ENCODE assay signal across 21 cellular contexts in the genomic region with DNA sequence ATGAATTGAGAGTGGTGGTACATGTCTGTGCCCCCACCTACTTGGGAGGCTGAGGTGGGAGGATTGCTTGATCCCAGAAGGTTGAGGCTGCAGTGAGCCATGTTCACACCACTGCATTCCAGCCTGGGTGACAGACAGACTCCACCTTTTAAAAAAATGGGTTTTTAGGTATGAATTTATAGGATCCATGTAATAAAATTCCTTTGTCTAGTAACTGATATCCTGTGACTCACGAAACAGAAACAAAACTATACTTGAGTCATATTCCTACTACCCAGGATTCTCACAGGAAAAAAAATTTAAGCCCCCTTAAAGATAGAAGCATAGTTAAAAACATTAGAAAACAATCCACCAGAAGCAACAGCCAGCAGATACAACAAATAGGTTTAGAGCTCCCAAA. TPM values are rescaled to one million over a fixed set of nuclear protein-coding genes. Genes with fewer than 3 reads are reported as not detected.
DNase-seq lines count a peak whose midpoint lies in the region; ATAC-seq and TF ChIP-seq lines count a peak whose summit lies in the region.
"Had no signal": no experiment of that assay in that cellular context is flagged by ENCODE, and none has a peak within 500 bp of the region (broad histone marks: within the 10 kb centered on the region; RNA-seq: fewer than 3 reads in every experiment).

No MANE protein-coding gene starts in this region.

- no peaks in the 10 kb centered on the region for H3K4me1 ChIP-seq in foreskin keratinocyte
- no peaks in the 10 kb centered on the region for H3K4me1 ChIP-seq in transverse colon

- H3K27me3 ChIP-seq in AG04450 (ENCODE audit: control insufficient read depth, insufficient read depth, low read length) (no peaks in the 10 kb centered on the region), foreskin keratinocyte (no peaks in the 10 kb centered on the region), transverse colon (no peaks in the 10 kb centered on the region)

- POLR2A ChIA-PET in AG04450 (lab: Yijun Ruan, JAX), result interaction anchor here (1.5 kb wide), 1 partner anchor 11 kb away, joined by 4 read pairs; no protein-coding TSS in a partner anchor

- H3K27ac ChIP-seq in AG04450 (ENCODE audit: low read depth, low read length), result peak overlapping the region; percentile 39
- peak overlapping the region; percentile 68 for H3K27ac ChIP-seq in foreskin keratinocyte
- H3K27ac ChIP-seq in transverse colon, result no peak overlapping the region
- H3K27ac ChIP-seq: A549 had no signal

- H3K9me3 ChIP-seq in AG04450 (ENCODE audit: control insufficient read depth, insufficient read depth, low read length), result no peaks in the 10 kb centered on the region
- H3K9me3 ChIP-seq in transverse colon, result no peaks in the 10 kb centered on the region
- H3K9me3 ChIP-seq: A549 had no signal

- TF ChIP-seq EP300 in transverse colon (IDR thresholded peaks at IDR 0.05; ENCODE audit: low read depth), result no peak

- CTCF ChIA-PET in AG04450 (lab: Charles Lee), result interaction anchor here (1.0 kb wide), 1 partner anchor 200 kb away, joined by 3 read pairs; no protein-coding TSS in a partner anchor

- ATAC-seq in foreskin keratinocyte, result peak; percentile 70
- ATAC-seq in GM19397 (IDR thresholded peaks at IDR 0.05; ENCODE audit: unreplicated experiment), result no peak
- ATAC-seq in left colon, result no peak
- ATAC-seq: A549; natural killer cell; stimulated activated naive CD8-positive, alpha-beta T cell treated with anti-CD3 and anti-CD28 coated beads, Interleukin-15, Interleukin-2, amounts not matched to agents 100 U/mL and 50 U/mL, for 24 hours had no signal

- no peaks in the 10 kb centered on the region for H3K36me3 ChIP-seq in transverse colon

- intact Hi-C loops in left colon (cut with DNase I, micrococcal nuclease) (no loop called here), transverse colon (cut with DNase I; ENCODE audit: low total_unique reads) (loop anchor here (10.0 kb wide), 1 partner anchor 95 kb away; no protein-coding TSS in a partner anchor)

- TF ChIP-seq POLR2A in transverse colon (IDR thresholded peaks at IDR 0.05), result no peak

- WGBS in transverse colon (ENCODE audit: low coverage in 1 of 2), 2 donors, result 45 to 70% methylated on average over 1 of the region's 1 CpG

- DNase-seq in AG04450 (ENCODE audit: low read depth, low spot score) (peak; percentile 36), HS-5 (ENCODE audit: low read depth) (peak; percentile 50), astrocyte of the cerebellum (ENCODE audit: low read depth) (peak; percentile 22), foreskin keratinocyte (peak in 1 of 2 donors; percentile 70), dedifferentiated amniotic fluid mesenchymal stem cell (ENCODE audit: extremely low spot score) (no peak), left colon (no peak), transverse colon (no peak)
- DNase-seq: activated CD8-positive, alpha-beta memory T cell treated with anti-CD3 and anti-CD28 coated beads, Interleukin-2, amount 50 U/mL, for 48 hours; amniotic stem cell; DMS153; effector memory CD4-positive, alpha-beta T cell; H9; mesenchymal stem cell; MV-4-11; natural killer cell; NCI-H2081; NK-92 treated with Interleukin-12 subunit alpha and Interleukin-12 subunit beta, amount 100 ng/mL, for 24 hours; posterior cingulate gyrus; stimulated activated naive CD8-positive, alpha-beta T cell treated with anti-CD3 and anti-CD28 coated beads, Interleukin-15, Interleukin-2, amounts not matched to agents 100 U/mL and 50 U/mL, for 24 hours had no signal

- TF ChIP-seq CTCF in AG04450 (IDR thresholded peaks at IDR 0.05; ENCODE audit: low read depth, low read length), result no peak
- no peak for TF ChIP-seq CTCF in astrocyte of the cerebellum (IDR thresholded peaks at IDR 0.05; ENCODE audit: low read depth, low read length, missing control alignments)
- TF ChIP-seq CTCF in foreskin keratinocyte (conservative IDR thresholded peaks at IDR 0.05), result no peak
- no peak for TF ChIP-seq CTCF in transverse colon (IDR thresholded peaks at IDR 0.05)

- in situ Hi-C loops in astrocyte of the cerebellum (cut with HindIII; ENCODE audit: low sequenced_read_pairs), result no loop called here
- in situ Hi-C loops in transverse colon (cut with MboI; ENCODE audit: low pct_ligation_motif_present in 1 of 4, low pct_unique_long_range_greater_than_20kb in 1 of 4, low sequenced_read_pairs in 3 of 4), result loop anchor here in 1 of 4 donors (25.0 kb wide), 1 partner anchor 93 kb away; no protein-coding TSS in a partner anchor

- H3K4me3 ChIP-seq in AG04450 (ENCODE audit: low read depth, low read length), result no peak overlapping the region
- no peak overlapping the region for H3K4me3 ChIP-seq in astrocyte of the cerebellum (ENCODE audit: low read depth, low read length)
- no peak overlapping the region for H3K4me3 ChIP-seq in transverse colon
- H3K4me3 ChIP-seq: A549 had no signal

RNA-seq across cellular contexts. Expression of gene CRTC3, which starts 10.0 kb away (rescaled TPM):
- polyA plus RNA-seq in AG04450 (2011; rRNA removed) (21.9 and 23.1 TPM in 2 replicates), foreskin keratinocyte (4.7 and 5.5 TPM in 2 replicates)
- 29.7 and 31.5 TPM in 2 replicates for polyA minus RNA-seq in AG04450 (2011; rRNA and poly(A)+ RNA removed)
- total RNA-seq in foreskin keratinocyte (12.4 and 12.5 TPM in 2 replicates), left colon (10 to 100 TPM; 23.0 to 23.1 TPM), transverse colon (10 to 100 TPM; 23.0 to 35.9 (median 24.1) TPM)

Comparison
In these comparisons a context has a peak if more than half of its experiments do, and no peak if none do; other contexts are left out.
1. DNase-seq: peak in AG04450 (single experiment), HS-5 (single experiment) and astrocyte of the cerebellum (single experiment); none in dedifferentiated amniotic fluid mesenchymal stem cell (single experiment), left colon (0 of 2) and transverse colon (single experiment).
2. H3K27ac ChIP-seq: peak in AG04450 (single experiment) and foreskin keratinocyte (single experiment); none in transverse colon (0 of 4).